ENCODE assay signal across 21 cellular contexts in genomic region chr4:69088473-69088872, GRCh38. TPM values are rescaled to one million over a fixed set of nuclear protein-coding genes. Genes with fewer than 3 reads are reported as not detected.
"Had no signal": no experiment of that assay in that cellular context is flagged by ENCODE, and none has a peak within 500 bp of the region (broad histone marks: within the 10 kb centered on the region; RNA-seq: fewer than 3 reads in every experiment).

No MANE protein-coding gene starts in this region.

- H3K36me3 ChIP-seq: MG63, SJSA1 had no signal

- FAIRE-seq: RCC 7860 had no signal

- H3K4me3 ChIP-seq: MG63, SJSA1, SK-N-MC had no signal

- DNase-seq: IMR-90, Karpas-422, KG1, MG63, NCI-H1105, NCI-H1417, NCI-H1436 treated with DMSO at 0.1 percent for 48 hours, NCI-H1694, NCI-H187 treated with DMSO at 0.1 percent for 48 hours, NCI-H2029 treated with DMSO at 0.1 percent for 48 hours, NCI-H2227 treated with DMSO at 0.1 percent for 48 hours, NCI-H524, NCI-H526 treated with DMSO at 0.1 percent for 48 hours, NCI-H748 treated with DMSO at 0.1 percent for 48 hours, Right ventricle myocardium superior, RPMI8226, SIG-M5 had no signal

- H3K27me3 ChIP-seq: MG63, SJSA1 had no signal

- H3K27ac ChIP-seq: SJSA1, SK-N-MC had no signal

- H3K9me3 ChIP-seq: MG63, SJSA1 had no signal

RNA-seq across cellular contexts. Expression of gene UGT2B7, which starts 7.8 kb away (rescaled TPM):
- total RNA-seq: IMR-90, NCI-H460, Right ventricle myocardium superior, SJSA1 had no signal
